In the genomic region with DNA sequence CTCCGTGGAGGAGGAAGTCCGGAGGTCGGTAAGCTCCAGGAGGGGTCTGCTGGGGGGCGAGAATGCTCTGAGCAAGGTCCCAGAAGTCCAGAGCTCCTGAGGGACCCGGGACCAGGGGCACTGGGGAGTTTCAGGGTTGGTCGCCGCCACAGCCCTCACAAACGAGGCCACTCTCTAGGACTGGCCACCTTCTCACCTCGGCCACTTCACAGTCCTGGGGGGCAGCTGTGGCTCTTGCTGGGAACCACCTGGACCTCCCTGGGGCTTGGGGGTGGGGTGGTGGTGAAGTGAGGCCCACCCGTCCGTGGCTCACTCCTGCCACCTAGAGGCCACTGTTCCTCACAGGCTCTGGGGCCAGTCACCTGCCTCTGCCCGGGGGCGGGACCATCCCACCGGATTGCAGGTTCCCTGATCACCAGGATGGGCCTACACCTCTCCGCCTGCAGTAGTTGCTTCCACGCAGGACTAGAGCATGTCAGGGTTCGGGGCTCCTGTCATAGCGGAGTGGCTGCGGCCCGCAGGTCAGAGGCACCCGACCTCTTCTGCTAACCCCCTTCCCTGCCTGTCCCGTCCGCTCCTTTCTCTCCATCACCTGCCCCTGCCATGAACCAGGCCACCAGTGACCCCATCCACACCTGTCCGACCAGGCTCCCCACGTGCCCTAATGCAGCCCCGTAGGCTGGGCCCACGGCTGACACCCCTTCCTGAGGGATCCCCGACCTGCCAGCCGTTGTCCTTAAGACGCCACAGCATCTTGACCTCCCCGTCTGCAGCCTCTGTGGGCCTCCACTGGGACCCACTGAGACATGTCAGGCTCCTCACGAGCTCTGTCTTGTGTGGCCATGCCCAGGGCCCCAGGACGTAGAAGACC, we compare ENCODE assay signal across 8 cellular contexts. TPM values are rescaled to one million over a fixed set of nuclear protein-coding genes. Genes with fewer than 3 reads are reported as not detected.
A peak's percentile ranks its signal among the peaks of the same experiment; 100 is the strongest.
DNase-seq lines count a peak whose midpoint lies in the region; ATAC-seq and TF ChIP-seq lines count a peak whose summit lies in the region.

No MANE protein-coding gene starts in this region.

- no peak overlapping the region; a peak in 1 of 20 replicates for H3K4me3 ChIP-seq in BLaER1 treated with 17β-estradiol and CSF1 and Interleukin-3, amounts not matched to agents 10 nM and 100 nM

- H3K4me1 Mint-ChIP-seq in mesothelial cell of epicardium, result peaks cover 30% of the 10 kb centered on the region

- no peaks in the 10 kb centered on the region; a peak in 1 of 22 replicates for H4K20me1 ChIP-seq in BLaER1 treated with 17β-estradiol and CSF1 and Interleukin-3, amounts not matched to agents 10 nM and 100 nM

- no peaks in the 10 kb centered on the region for H3K9me3 ChIP-seq in BLaER1 treated with 17β-estradiol and CSF1 and Interleukin-3, amounts not matched to agents 10 nM and 100 nM (replicated peaks in 1 of 11)

- no peaks in the 10 kb centered on the region for H3K36me3 Mint-ChIP-seq in mesothelial cell of epicardium

- DNase-seq in H4 (ENCODE audit: low spot score) (peak; percentile 59), NCI-H510A (lab: John Stamatoyannopoulos, UW) (peak; percentile 35), dermis blood vessel endothelial cell (peak; percentile 90), mesothelial cell of epicardium (ENCODE audit: low spot score in 2 of 2, unreplicated experiment in 2 of 2) (peak; percentile 67 to 87)
- peak; percentile 74 to 76 for DNase-seq in activated CD4-positive, alpha-beta T cell treated with anti-CD3 and anti-CD28 coated beads, Interleukin-2, amount 50 U/mL, for 24 hours (ENCODE audit: low read depth in 1 of 2, low spot score in 1 of 2)
- DNase-seq in stimulated activated CD8-positive, alpha-beta memory T cell treated with anti-CD3 and anti-CD28 coated beads, Interleukin-4, amount 100 ng/mL, for 4 hours (ENCODE audit: low read depth in 2 of 2, low spot score in 1 of 2), result peak; percentile 57 to 71

- H3K4me3 Mint-ChIP-seq in mesothelial cell of epicardium, result no peak overlapping the region

- ATAC-seq in GM18909 (IDR thresholded peaks at IDR 0.05; ENCODE audit: poor library complexity, unreplicated experiment), result no peak

- H3K27me3 ChIP-seq in BLaER1 treated with 17β-estradiol and CSF1 and Interleukin-3, amounts not matched to agents 10 nM and 100 nM, result peaks cover 3 to 27% (median 16%) of the 10 kb centered on the region in 11 experiments; a peak in 19 of 22 replicates

- peaks cover 7% of the 10 kb centered on the region for H3K27me3 Mint-ChIP-seq in mesothelial cell of epicardium (ENCODE audit: low read depth)

- peak; percentile 74 for TF ChIP-seq CTCF in mesothelial cell of epicardium (IDR thresholded peaks at IDR 0.05; ENCODE audit: unreplicated experiment)

- H3K4me1 ChIP-seq in BLaER1 treated with 17β-estradiol and CSF1 and Interleukin-3, amounts not matched to agents 10 nM and 100 nM, result peaks cover 51 to 69% (median 64%) of the 10 kb centered on the region in 10 experiments

- peak overlapping the region in 4 of 11 experiments; percentile 6 to 26 (median 17); a peak in 5 of 22 replicates for H3K27ac ChIP-seq in BLaER1 treated with 17β-estradiol and CSF1 and Interleukin-3, amounts not matched to agents 10 nM and 100 nM

- peak overlapping the region in 8 of 11 experiments; percentile 19 to 52 (median 36); a peak in 9 of 22 replicates for H3K9ac ChIP-seq in BLaER1 treated with 17β-estradiol and CSF1 and Interleukin-3, amounts not matched to agents 10 nM and 100 nM

- H3K4me2 ChIP-seq in BLaER1 treated with 17β-estradiol and CSF1 and Interleukin-3, amounts not matched to agents 10 nM and 100 nM, result peak overlapping the region; percentile 46 to 92 (median 81)

- no peaks in the 10 kb centered on the region for H3K36me3 ChIP-seq in BLaER1 treated with 17β-estradiol and CSF1 and Interleukin-3, amounts not matched to agents 10 nM and 100 nM

- H3K27ac Mint-ChIP-seq in mesothelial cell of epicardium, result no peak overlapping the region

- no peaks in the 10 kb centered on the region for H3K9me3 Mint-ChIP-seq in mesothelial cell of epicardium

RNA-seq across cellular contexts. Expression of a gene that starts 5.1 kb away (rescaled TPM):
- total RNA-seq in H4 (2014; rRNA removed; shearing (Covaris generic)), result 40.6 and 41.7 TPM in 2 replicates
- total RNA-seq in dermis blood vessel endothelial cell, result 35.8 and 45.9 TPM in 2 replicates
- total RNA-seq in mesothelial cell of epicardium, result 77.9 to 81.3 TPM (median 81.2 TPM) in 3 replicates

RNA-seq across cellular contexts. Expression of a gene that starts 8.4 kb away (rescaled TPM):
- 0.19 TPM in 1 of 2 replicates, not detected in the other for total RNA-seq in H4 (2014; rRNA removed; shearing (Covaris generic))
- total RNA-seq in dermis blood vessel endothelial cell, result 82.5 and 123 TPM in 2 replicates
- 0.23 to 0.34 TPM in 2 of 3 replicates, not detected in the other for total RNA-seq in mesothelial cell of epicardium

RNA-seq across cellular contexts. Expression of a gene that starts 21.5 kb away (rescaled TPM):
- 18.5 and 19.8 TPM in 2 replicates for total RNA-seq in H4 (2014; rRNA removed; shearing (Covaris generic))
- total RNA-seq in dermis blood vessel endothelial cell, result 29.3 and 44.6 TPM in 2 replicates
- 7.0 to 8.1 TPM (median 7.9 TPM) in 3 replicates for total RNA-seq in mesothelial cell of epicardium

RNA-seq across cellular contexts. Expression of a gene that starts 21.9 kb away (rescaled TPM):
- total RNA-seq in H4 (2014; rRNA removed; shearing (Covaris generic)), result 0.08 TPM in 1 of 2 replicates, not detected in the other
- total RNA-seq in dermis blood vessel endothelial cell (11.2 and 13.3 TPM in 2 replicates), mesothelial cell of epicardium (2.8 to 4.2 TPM (median 3.2 TPM) in 3 replicates)

RNA-seq across cellular contexts. Expression of a gene that starts 22.0 kb away (rescaled TPM):
- total RNA-seq in H4 (2014; rRNA removed; shearing (Covaris generic)), result 0.23 and 0.97 TPM in 2 replicates
- total RNA-seq in dermis blood vessel endothelial cell (3.2 and 5.4 TPM in 2 replicates), mesothelial cell of epicardium (2.2 to 2.6 TPM (median 2.5 TPM) in 3 replicates)

Comparison
In these comparisons a context has a peak if more than half of its experiments do, and no peak if none do; other contexts are left out.
1. DNase-seq: peak in every context shown above with its lines; median percentile 90 in dermis blood vessel endothelial cell; 77 in mesothelial cell of epicardium; 75 in activated CD4-positive, alpha-beta T cell treated with anti-CD3 and anti-CD28 coated beads, Interleukin-2, amount 50 U/mL, for 24 hours; 64 in stimulated activated CD8-positive, alpha-beta memory T cell treated with anti-CD3 and anti-CD28 coated beads, Interleukin-4, amount 100 ng/mL, for 4 hours; 59 in H4; 35 in NCI-H510A.
2. RNA of a gene that starts 8.4 kb away (total RNA-seq): 82.5 to 123 TPM in dermis blood vessel endothelial cell; 0.23 to 0.34 TPM in mesothelial cell of epicardium and 0.19 TPM in H4; every median in the first group is over 10 times any median in the second.